ENCODE assay signal across 16 cellular contexts in the genomic region with DNA sequence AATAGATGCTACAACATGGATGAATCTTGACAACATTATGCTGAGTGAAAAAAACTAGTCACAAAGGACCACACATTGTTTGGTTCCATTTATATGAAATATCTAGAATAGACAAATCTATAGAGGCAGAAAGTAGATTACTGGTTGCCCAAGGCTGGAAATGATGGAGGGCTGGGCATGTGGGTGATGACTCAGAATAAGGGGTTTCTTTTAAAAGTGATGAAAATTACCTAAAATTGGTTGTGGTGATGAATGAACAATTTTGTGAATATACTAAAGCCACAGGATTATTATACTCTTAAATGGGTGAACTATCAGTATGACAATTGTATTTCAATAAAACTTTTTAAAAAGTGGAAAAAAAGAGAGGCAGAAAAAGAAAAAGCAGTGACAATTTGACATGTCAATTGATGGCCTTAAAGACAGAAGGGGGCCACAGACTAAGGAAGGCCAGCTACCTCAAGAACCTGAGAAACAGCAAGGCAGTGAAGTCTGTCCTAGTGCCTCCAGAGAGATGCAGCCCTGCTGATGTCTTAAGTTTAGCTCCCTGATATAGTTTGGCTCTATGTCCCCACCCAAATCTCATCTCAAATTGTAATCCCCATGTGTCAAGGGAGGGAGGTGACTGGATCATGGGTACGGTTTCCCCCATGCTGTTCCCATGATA.
"Had no signal": no experiment of that assay in that cellular context is flagged by ENCODE, and none has a peak within 500 bp of the region (broad histone marks: within the 10 kb centered on the region; RNA-seq: fewer than 3 reads in every experiment).

No MANE protein-coding gene starts in this region.

- H3K27me3 Mint-ChIP-seq: naive B cell; stimulated activated memory B cell treated with anti-CD40 and anti-IgM and Interleukin-4, amounts not matched to agents 10 μg/mL and 1 μg/mL and 100 μg/mL, for 72 hours had no signal

- ATAC-seq: esophagus mucosa; heart right ventricle; sciatic nerve; stimulated activated memory B cell treated with anti-CD40 and anti-IgM and Interleukin-4, amounts not matched to agents 10 μg/mL and 1 μg/mL and 100 μg/mL, for 72 hours had no signal

- H3K4me1 Mint-ChIP-seq: stimulated activated memory B cell treated with anti-CD40 and anti-IgM and Interleukin-4, amounts not matched to agents 10 μg/mL and 1 μg/mL and 100 μg/mL, for 72 hours had no signal

- H3K27ac Mint-ChIP-seq: naive B cell; stimulated activated memory B cell treated with anti-CD40 and anti-IgM and Interleukin-4, amounts not matched to agents 10 μg/mL and 1 μg/mL and 100 μg/mL, for 72 hours had no signal

- H3K36me3 Mint-ChIP-seq: stimulated activated memory B cell treated with anti-CD40 and anti-IgM and Interleukin-4, amounts not matched to agents 10 μg/mL and 1 μg/mL and 100 μg/mL, for 72 hours had no signal

- H3K4me3 Mint-ChIP-seq: naive B cell; stimulated activated memory B cell treated with anti-CD40 and anti-IgM and Interleukin-4, amounts not matched to agents 10 μg/mL and 1 μg/mL and 100 μg/mL, for 72 hours had no signal

- DNase-seq: effector memory CD4-positive, alpha-beta T cell; heart right ventricle; hypothalamus; kidney glomerular epithelial cell; mesendoderm; naive B cell; posterior cingulate gyrus; spleen; stimulated activated CD4-positive, alpha-beta T cell treated with anti-CD3 and anti-CD28 coated beads, Interleukin-4, amount 100 ng/mL, for 1 hour; stimulated activated CD8-positive, alpha-beta memory T cell treated with anti-CD3 and anti-CD28 coated beads, Interleukin-4, amount 100 ng/mL, for 48 hours; stomach; substantia nigra; transverse colon had no signal
